ENCODE assay signal across 23 cellular contexts in genomic region chr17:4550534-4551039, GRCh38. TPM values are rescaled to one million over a fixed set of nuclear protein-coding genes. Genes with fewer than 3 reads are reported as not detected.
DNase-seq lines count a peak whose midpoint lies in the region; ATAC-seq and TF ChIP-seq lines count a peak whose summit lies in the region.
"Had no signal": no experiment of that assay in that cellular context is flagged by ENCODE, and none has a peak within 500 bp of the region (broad histone marks: within the 10 kb centered on the region; RNA-seq: fewer than 3 reads in every experiment).

No MANE protein-coding gene starts in this region.

- peak overlapping the region; percentile 47 for H3K27ac Mint-ChIP-seq in Calu3 (ENCODE audit: unreplicated experiment)
- no peak overlapping the region for H3K27ac Mint-ChIP-seq in endothelial cell (ENCODE audit: unreplicated experiment)
- H3K27ac Mint-ChIP-seq in activated naive CD8-positive, alpha-beta T cell treated with anti-CD3 and anti-CD28 coated beads, Interleukin-2, amount 50 U/mL, for 24 hours, result no peak overlapping the region

- DNase-seq in Calu3 (no peak), RWPE1 (ENCODE audit: low spot score) (no peak), endothelial cell (ENCODE audit: low spot score) (no peak), spleen (peak; percentile 61), caudate nucleus (lab: John Stamatoyannopoulos, UW) (no peak), middle frontal gyrus (ENCODE audit: extremely low spot score, low spot score) (no peak)
- no peak for DNase-seq in activated naive CD8-positive, alpha-beta T cell treated with anti-CD3 and anti-CD28 coated beads, Interleukin-2, amount 50 U/mL, for 24 hours
- DNase-seq: Caco-2; CD4-positive, alpha-beta memory T cell; DND-41; MM.1S; NCI-H1048; NCI-H1436; NCI-H187 treated with DMSO at 0.1 percent for 48 hours; NCI-H2107; NCI-H446 treated with DMSO at 0.1 percent for 48 hours; NCI-H526 treated with DMSO at 0.1 percent for 48 hours; OCI-M1; Right ventricle myocardium superior had no signal

- TF ChIP-seq POLR2A in spleen (IDR thresholded peaks at IDR 0.05), result no peak

- peaks cover under 1% of the 10 kb centered on the region for H3K4me1 Mint-ChIP-seq in Calu3 (ENCODE audit: low read depth, unreplicated experiment)
- H3K4me1 Mint-ChIP-seq in endothelial cell (ENCODE audit: unreplicated experiment), result peaks cover 16% of the 10 kb centered on the region
- peaks cover 21% of the 10 kb centered on the region for H3K4me1 Mint-ChIP-seq in activated naive CD8-positive, alpha-beta T cell treated with anti-CD3 and anti-CD28 coated beads, Interleukin-2, amount 50 U/mL, for 24 hours

- H3K9me3 Mint-ChIP-seq in Calu3 (ENCODE audit: low read depth, unreplicated experiment), result no peaks in the 10 kb centered on the region
- no peaks in the 10 kb centered on the region for H3K9me3 Mint-ChIP-seq in endothelial cell (ENCODE audit: unreplicated experiment)
- H3K9me3 Mint-ChIP-seq in activated naive CD8-positive, alpha-beta T cell treated with anti-CD3 and anti-CD28 coated beads, Interleukin-2, amount 50 U/mL, for 24 hours, result no peaks in the 10 kb centered on the region
- H3K9me3 Mint-ChIP-seq: CD4-positive, alpha-beta memory T cell had no signal

- BruUV-seq in Calu3 (replicated peaks; lab: Mats Ljungman, UMichigan), result no TSS peak

- POLR2A ChIA-PET in RWPE1 (lab: Yijun Ruan, JAX; ENCODE audit: low non-redundant PET), result interaction anchor here (0.6 kb wide), 1 partner anchor 13 kb away, joined by 3 read pairs; no protein-coding TSS in a partner anchor

- peaks cover 3 to 86% (median 80%) of the 10 kb centered on the region in 6 donors for H3K36me3 ChIP-seq in spleen

- WGBS in spleen, 5 donors, result 94 to 96% (median 95%) methylated on average over 16 of the region's 16 CpGs

- H3K36me3 Mint-ChIP-seq in Calu3 (ENCODE audit: insufficient read depth, unreplicated experiment) (peaks cover 76% of the 10 kb centered on the region), endothelial cell (ENCODE audit: low read depth, unreplicated experiment) (peaks cover 4% of the 10 kb centered on the region)
- peaks cover 36% of the 10 kb centered on the region for H3K36me3 Mint-ChIP-seq in activated naive CD8-positive, alpha-beta T cell treated with anti-CD3 and anti-CD28 coated beads, Interleukin-2, amount 50 U/mL, for 24 hours (ENCODE audit: low read depth)

- H3K27ac ChIP-seq in RWPE1, result 0 out of 2 replicates have a peak overlapping the region, but pooled peaks have one; percentile 5
- H3K27ac ChIP-seq in spleen, result peak overlapping the region in 2 of 8 donors; percentile 0 to 40
- H3K27ac ChIP-seq in caudate nucleus (ENCODE audit: low read depth, low read length), result no peak overlapping the region

- no peak overlapping the region for H3K4me3 ChIP-seq in spleen

- intact Hi-C loops in Calu3 (cut with micrococcal nuclease; ENCODE audit: unreplicated experiment), result no loop called here
- intact Hi-C loops in spleen (cut with DNase I; ENCODE audit: low total_unique reads), result no loop called here

- H3K27me3 Mint-ChIP-seq in Calu3 (ENCODE audit: unreplicated experiment) (no peaks in the 10 kb centered on the region), endothelial cell (ENCODE audit: unreplicated experiment) (peaks cover 23% of the 10 kb centered on the region)
- no peaks in the 10 kb centered on the region for H3K27me3 Mint-ChIP-seq in activated naive CD8-positive, alpha-beta T cell treated with anti-CD3 and anti-CD28 coated beads, Interleukin-2, amount 50 U/mL, for 24 hours
- H3K27me3 Mint-ChIP-seq: CD4-positive, alpha-beta memory T cell had no signal

- H3K4me3 Mint-ChIP-seq in Calu3 (ENCODE audit: low read depth, unreplicated experiment) (no peak overlapping the region), endothelial cell (ENCODE audit: unreplicated experiment) (peak overlapping the region; percentile 79)
- no peak overlapping the region for H3K4me3 Mint-ChIP-seq in activated naive CD8-positive, alpha-beta T cell treated with anti-CD3 and anti-CD28 coated beads, Interleukin-2, amount 50 U/mL, for 24 hours
- H3K4me3 Mint-ChIP-seq: CD4-positive, alpha-beta memory T cell had no signal

- H3K4me1 ChIP-seq in spleen, result peaks cover 11 to 34% (median 20%) of the 10 kb centered on the region in 6 donors
- H3K4me1 ChIP-seq: Caco-2 had no signal

- CTCF ChIA-PET in Calu3 (lab: Charles Lee), result no interaction called here
- CTCF ChIA-PET in RWPE1 (lab: Yijun Ruan, JAX), result no interaction called here

- no peaks in the 10 kb centered on the region for H3K27me3 ChIP-seq in spleen (replicated peaks in 1 of 7)

- H3K9me3 ChIP-seq in spleen, result no peaks in the 10 kb centered on the region
- H3K9me3 ChIP-seq: Caco-2 had no signal

- no peak for TF ChIP-seq CTCF in Calu3 (IDR thresholded peaks at IDR 0.05; ENCODE audit: unreplicated experiment)
- TF ChIP-seq CTCF in RWPE1 (conservative IDR thresholded peaks at IDR 0.05; ENCODE audit: low read depth), result no peak
- no peak for TF ChIP-seq CTCF in endothelial cell (IDR thresholded peaks at IDR 0.05; ENCODE audit: unreplicated experiment)
- no peak for TF ChIP-seq CTCF in spleen (IDR thresholded peaks at IDR 0.05 in 8 of 11, conservative IDR thresholded peaks at IDR 0.05 in 3 of 11)

- ATAC-seq in activated naive CD8-positive, alpha-beta T cell treated with anti-CD3 and anti-CD28 coated beads, Interleukin-2, amount 50 U/mL, for 24 hours, result no peak

RNA-seq across cellular contexts. Expression of gene MYBBP1A, which starts 4.6 kb away (rescaled TPM):
- total RNA-seq in Calu3 (2022) (61.6 and 64.2 TPM in 2 replicates), endothelial cell (ENCODE audit: unreplicated experiment) (32.4 TPM), spleen (10 to 100 TPM; 37.1 to 71.2 (median 54.4) TPM)
- 10 to 100 TPM; 24.7 to 48.6 (median 35.5) TPM for polyA plus RNA-seq in spleen

RNA-seq across cellular contexts. Expression of gene GGT6, which starts 9.8 kb away (rescaled TPM):
- total RNA-seq in Calu3 (2022) (1.1 and 1.8 TPM in 2 replicates), endothelial cell (ENCODE audit: unreplicated experiment) (not detected), spleen (under 1 TPM in 1 of 7 donors, not detected in 6; 0.42 TPM)
- polyA plus RNA-seq in spleen, result under 1 TPM in 1 of 3 donors, not detected in 2; 0.03 TPM
- total RNA-seq: A673; Caco-2; CD4-positive, alpha-beta memory T cell; G401; LHCN-M2; Right ventricle myocardium superior had no signal
- polyA plus RNA-seq: BJ; CD4-positive, alpha-beta memory T cell had no signal

RNA-seq across cellular contexts. Expression of gene SMTNL2, which starts 33.7 kb away (rescaled TPM):
- total RNA-seq in Calu3 (2022) (not detected in 2 replicates), endothelial cell (ENCODE audit: unreplicated experiment) (0.59 TPM), spleen (1 to 10 TPM in 2 of 7 donors, under 1 TPM in 5; 0.42 to 1.5 (median 0.97) TPM)
- polyA plus RNA-seq in spleen, result under 1 TPM; 0.22 to 0.67 (median 0.36) TPM
- total RNA-seq: A673; CD4-positive, alpha-beta memory T cell; G401; LHCN-M2 had no signal
- polyA plus RNA-seq: BJ; CD4-positive, alpha-beta memory T cell had no signal

RNA-seq across cellular contexts. Expression of gene SPNS2, which starts 51.9 kb away (rescaled TPM):
- total RNA-seq in Calu3 (2022), result 63.4 and 104 TPM in 2 replicates
- total RNA-seq in endothelial cell (ENCODE audit: unreplicated experiment), result 187 TPM
- total RNA-seq in spleen, result 10 to 100 TPM; 19.6 to 53.5 (median 36.6) TPM
- polyA plus RNA-seq in spleen, result 10 to 100 TPM in 2 of 3 donors, 1 to 10 TPM in 1; 8.1 to 20.4 (median 13.2) TPM
- total RNA-seq: A673 had no signal
- polyA plus RNA-seq: BJ had no signal
